8 cellular contexts compared by ENCODE assay signal in genomic region chr6:158631678-158632537, GRCh38. TPM values are rescaled to one million over a fixed set of nuclear protein-coding genes. Genes with fewer than 3 reads are reported as not detected.
DNase-seq lines count a peak whose midpoint lies in the region; ATAC-seq and TF ChIP-seq lines count a peak whose summit lies in the region.

No MANE protein-coding gene starts in this region.

- H3K4me3 ChIP-seq in body of pancreas (no peak overlapping the region), suprapubic skin (no peak overlapping the region)

- WGBS in body of pancreas, 2 donors, result 59 to 70% methylated on average over 19 of the region's 19 CpGs
- 56% methylated on average over 19 of the region's 19 CpGs for WGBS in suprapubic skin

- intact Hi-C loops in body of pancreas (cut with DNase I), result no loop called here

- peak; percentile 2 for DNase-seq in activated CD4-positive, alpha-beta T cell treated with anti-CD3 and anti-CD28 coated beads for 1 hour
- no peak for DNase-seq in activated CD4-positive, alpha-beta T cell treated with anti-CD3 and anti-CD28 coated beads, Interleukin-2, amount 50 U/mL, for 4 hours
- peak in 3 of 4 donors; percentile 44 to 67 (median 53) for DNase-seq in body of pancreas
- DNase-seq in suprapubic skin (ENCODE audit: low spot score in 2 of 2), result peak in 1 of 2 donors; percentile 89
- DNase-seq in central memory CD4-positive, alpha-beta T cell, result no peak
- DNase-seq in cerebellar cortex (ENCODE audit: low spot score), result no peak
- DNase-seq in SHP77 treated with DMSO at 0.1 percent for 48 hours (lab: John Stamatoyannopoulos, UW), result no peak

- ATAC-seq in body of pancreas, result peak; percentile 60

- peaks cover 19% of the 10 kb centered on the region for H3K4me1 ChIP-seq in body of pancreas
- peaks cover 13% of the 10 kb centered on the region for H3K4me1 ChIP-seq in suprapubic skin

- no peaks in the 10 kb centered on the region for H3K9me3 ChIP-seq in body of pancreas
- no peaks in the 10 kb centered on the region for H3K9me3 ChIP-seq in suprapubic skin

- no peak for TF ChIP-seq POLR2A in body of pancreas (IDR thresholded peaks at IDR 0.05)
- TF ChIP-seq POLR2A in suprapubic skin (IDR thresholded peaks at IDR 0.05), result no peak

- H3K36me3 ChIP-seq in body of pancreas (replicated peaks in 1 of 2; ENCODE audit: insufficient read depth in 1 of 2, low read depth in 2 of 2) (peaks cover 0 to 6% of the 10 kb centered on the region in 2 donors), suprapubic skin (peaks cover 47% of the 10 kb centered on the region)

- H3K27ac ChIP-seq in body of pancreas (peak overlapping the region in 2 of 4 donors; percentile 22 to 59), layer of hippocampus (ENCODE audit: low read depth, low read length) (peak overlapping the region; percentile 6), suprapubic skin (peak overlapping the region; percentile 61)

- no peak for TF ChIP-seq EP300 in suprapubic skin (IDR thresholded peaks at IDR 0.05)

- H3K27me3 ChIP-seq in body of pancreas (no peaks in the 10 kb centered on the region), layer of hippocampus (ENCODE audit: control insufficient read depth, insufficient read depth, low read length) (no peaks in the 10 kb centered on the region), suprapubic skin (no peaks in the 10 kb centered on the region)

- TF ChIP-seq CTCF in body of pancreas (IDR thresholded peaks at IDR 0.05) (no peak), suprapubic skin (IDR thresholded peaks at IDR 0.05) (no peak)

RNA-seq across cellular contexts. Expression of gene DYNLT1, which starts 12.6 kb away (rescaled TPM):
- total RNA-seq in body of pancreas (10 to 100 TPM; 36.1 to 39.2 TPM), suprapubic skin (10 to 100 TPM; 27.5 to 63.8 (median 49.4) TPM)

RNA-seq across cellular contexts. Expression of gene SYTL3, which starts 17.9 kb away (rescaled TPM):
- total RNA-seq in body of pancreas (1 to 10 TPM; 1.3 to 1.8 TPM), suprapubic skin (1 to 10 TPM; 2.8 to 5.1 (median 3.4) TPM)

Comparison
In these comparisons a context has a peak if more than half of its experiments do, and no peak if none do; other contexts are left out.
1. DNase-seq: peak in activated CD4-positive, alpha-beta T cell treated with anti-CD3 and anti-CD28 coated beads for 1 hour (single experiment) and body of pancreas (3 of 4); none in activated CD4-positive, alpha-beta T cell treated with anti-CD3 and anti-CD28 coated beads, Interleukin-2, amount 50 U/mL, for 4 hours (0 of 2), central memory CD4-positive, alpha-beta T cell (single experiment), cerebellar cortex (single experiment) and SHP77 treated with DMSO at 0.1 percent for 48 hours (single experiment).